Comparison of ENCODE assay signal across 18 cellular contexts in genomic region chr9:113805753-113806152, GRCh38.
A peak's percentile ranks its signal among the peaks of the same experiment; 100 is the strongest.
DNase-seq lines count a peak whose midpoint lies in the region; ATAC-seq and TF ChIP-seq lines count a peak whose summit lies in the region.
"Had no signal": no experiment of that assay in that cellular context is flagged by ENCODE, and none has a peak within 500 bp of the region (broad histone marks: within the 10 kb centered on the region; RNA-seq: fewer than 3 reads in every experiment).

No MANE protein-coding gene starts in this region.

- H3K9ac ChIP-seq in mesenchymal stem cell (ENCODE audit: low read length) = no peak overlapping the region
- no peak overlapping the region for H3K9ac ChIP-seq in PC-3 (ENCODE audit: low read length)
- H3K9ac ChIP-seq: BLaER1 had no signal

- H3K4me3 ChIP-seq in mesenchymal stem cell (ENCODE audit: insufficient read depth in 1 of 2, low read depth in 1 of 2, low read length in 2 of 2) (no peak overlapping the region), PC-3 (ENCODE audit: low read length) (no peak overlapping the region)
- H3K4me3 ChIP-seq: BLaER1, HAP-1 had no signal

- no peaks in the 10 kb centered on the region for H3K4me1 Mint-ChIP-seq in activated CD4-positive, alpha-beta T cell treated with anti-CD3 and anti-CD28 coated beads, Interleukin-2, amount 10 ng/mL, durations not matched to agents 24 days and 14 days
- H3K4me1 Mint-ChIP-seq in progenitor cell of endocrine pancreas (ENCODE audit: low read depth) = no peaks in the 10 kb centered on the region
- H3K4me1 Mint-ChIP-seq: CD4-positive, CD25-positive, alpha-beta regulatory T cell had no signal

- WGBS in mesenchymal stem cell = 98% methylated on average over 4 of the region's 6 CpGs

- H3K4me3 Mint-ChIP-seq in activated CD4-positive, alpha-beta T cell treated with anti-CD3 and anti-CD28 coated beads, Interleukin-2, amount 10 ng/mL, durations not matched to agents 24 days and 14 days = no peak overlapping the region
- no peak overlapping the region for H3K4me3 Mint-ChIP-seq in progenitor cell of endocrine pancreas (ENCODE audit: low read depth)
- H3K4me3 Mint-ChIP-seq: B cell; CD4-positive, CD25-positive, alpha-beta regulatory T cell; CD8-positive, alpha-beta T cell; HFFc6 had no signal

- no peak for ATAC-seq in PC-3
- ATAC-seq in HG03280 (IDR thresholded peaks at IDR 0.05; ENCODE audit: unreplicated experiment) = no peak
- ATAC-seq: CD8-positive, alpha-beta T cell had no signal

- no peak overlapping the region for H2AK5ac ChIP-seq in mesenchymal stem cell (ENCODE audit: low read length, severe bottlenecking)

- H3K4me1 ChIP-seq in mesenchymal stem cell (ENCODE audit: control insufficient read depth, insufficient read depth, low read depth, low read length) = peaks cover 2% of the 10 kb centered on the region
- H3K4me1 ChIP-seq in PC-3 (ENCODE audit: insufficient read depth, low read length) = 0 out of 2 replicates have a peak, but pooled peaks cover 5% of the 10 kb centered on the region
- H3K4me1 ChIP-seq: Caco-2, HAP-1 had no signal

- CTCF ChIA-PET in PC-3 (lab: Charles Lee) = no interaction called here

- peaks cover 0 to 7% of the 10 kb centered on the region in 2 experiments for H3K27me3 ChIP-seq in mesenchymal stem cell (ENCODE audit: control insufficient read depth in 1 of 2, insufficient read depth in 1 of 2, low read length in 2 of 2)
- no peaks in the 10 kb centered on the region for H3K27me3 ChIP-seq in PC-3 (ENCODE audit: low read length)
- H3K27me3 ChIP-seq: BLaER1 had no signal

- no peaks in the 10 kb centered on the region for H4K20me1 ChIP-seq in PC-3 (ENCODE audit: low read length)
- H4K20me1 ChIP-seq: BLaER1 had no signal

- no peak overlapping the region for H2BK12ac ChIP-seq in mesenchymal stem cell (ENCODE audit: low read length in 2 of 2)

- BruUV-seq in PC-3 (replicated peaks; lab: Mats Ljungman, UMichigan) = no TSS peak

- DNase-seq in activated CD4-positive, alpha-beta T cell treated with anti-CD3 and anti-CD28 coated beads, Interleukin-2, amount 10 ng/mL, durations not matched to agents 24 days and 14 days = peak; percentile 40
- no peak for DNase-seq in activated CD4-positive, alpha-beta T cell treated with anti-CD3 and anti-CD28 coated beads, Interleukin-2, amount 50 U/mL, for 1 hour
- DNase-seq in mesenchymal stem cell (no peak), progenitor cell of endocrine pancreas (ENCODE audit: low spot score, unreplicated experiment) (no peak), PC-3 (no peak)
- DNase-seq: Caco-2; CD4-positive, CD25-positive, alpha-beta regulatory T cell; DMS153; DND-41; GOT3; HFFc6 had no signal

- TF ChIP-seq CTCF in progenitor cell of endocrine pancreas (IDR thresholded peaks at IDR 0.05; ENCODE audit: unreplicated experiment) = no peak
- TF ChIP-seq CTCF in PC-3 (conservative IDR thresholded peaks at IDR 0.05; ENCODE audit: low read depth, low read length) = no peak

- H2BK15ac ChIP-seq in mesenchymal stem cell (ENCODE audit: low read depth, poor library complexity, severe bottlenecking) = no peak overlapping the region

- no peak overlapping the region for H4K8ac ChIP-seq in mesenchymal stem cell (ENCODE audit: low read length)

- H4K91ac ChIP-seq in mesenchymal stem cell (ENCODE audit: low read length) = no peak overlapping the region

- H3K14ac ChIP-seq in mesenchymal stem cell (ENCODE audit: low read length in 2 of 2) = no peak overlapping the region

- no peak overlapping the region for H2BK5ac ChIP-seq in mesenchymal stem cell (ENCODE audit: low read depth, low read length, poor library complexity, severe bottlenecking)

- H3K9me2 ChIP-seq in PC-3 (replicated peaks; ENCODE audit: low read length) = no peaks in the 10 kb centered on the region

- H2BK120ac ChIP-seq in mesenchymal stem cell (ENCODE audit: low read depth, low read length) = no peak overlapping the region

- no peak overlapping the region for H3K23ac ChIP-seq in mesenchymal stem cell (ENCODE audit: low read length in 2 of 2)

- H3K79me2 ChIP-seq in PC-3 (ENCODE audit: low read length) = no peaks in the 10 kb centered on the region

- no peaks in the 10 kb centered on the region for H3K9me3 ChIP-seq in mesenchymal stem cell (ENCODE audit: control insufficient read depth, low read length)
- H3K9me3 ChIP-seq in PC-3 (ENCODE audit: low read length) = no peaks in the 10 kb centered on the region
- H3K9me3 ChIP-seq: BLaER1, Caco-2, HAP-1 had no signal

- no peaks in the 10 kb centered on the region for H3K36me3 Mint-ChIP-seq in activated CD4-positive, alpha-beta T cell treated with anti-CD3 and anti-CD28 coated beads, Interleukin-2, amount 10 ng/mL, durations not matched to agents 24 days and 14 days (ENCODE audit: low read depth)
- no peaks in the 10 kb centered on the region for H3K36me3 Mint-ChIP-seq in progenitor cell of endocrine pancreas (ENCODE audit: insufficient read depth)
- H3K36me3 Mint-ChIP-seq: CD4-positive, CD25-positive, alpha-beta regulatory T cell; CD8-positive, alpha-beta T cell had no signal

- H3K79me1 ChIP-seq in mesenchymal stem cell (replicated peaks; ENCODE audit: low read length, poor library complexity, severe bottlenecking) = no peaks in the 10 kb centered on the region

- H3K4ac ChIP-seq in mesenchymal stem cell (ENCODE audit: low read depth in 1 of 2, low read length in 2 of 2) = no peak overlapping the region

- H3K27me3 Mint-ChIP-seq in activated CD4-positive, alpha-beta T cell treated with anti-CD3 and anti-CD28 coated beads, Interleukin-2, amount 10 ng/mL, durations not matched to agents 24 days and 14 days = peaks cover 10% of the 10 kb centered on the region
- H3K27me3 Mint-ChIP-seq in progenitor cell of endocrine pancreas = no peaks in the 10 kb centered on the region

- H3K36me3 ChIP-seq in mesenchymal stem cell (ENCODE audit: control insufficient read depth in 1 of 2, insufficient read depth in 2 of 2, low read depth in 1 of 2, low read length in 2 of 2) (no peaks in the 10 kb centered on the region), PC-3 (ENCODE audit: low read depth, low read length) (no peaks in the 10 kb centered on the region)
- H3K36me3 ChIP-seq: BLaER1, HAP-1 had no signal

- no peak overlapping the region for H3K18ac ChIP-seq in mesenchymal stem cell (ENCODE audit: low read depth in 1 of 2, low read length in 2 of 2)

- peak overlapping the region; percentile 29 for H2AFZ ChIP-seq in mesenchymal stem cell (ENCODE audit: low read depth, low read length)
- H2AFZ ChIP-seq in PC-3 (ENCODE audit: low read length) = no peak overlapping the region

- no peaks in the 10 kb centered on the region for H3K9me3 Mint-ChIP-seq in activated CD4-positive, alpha-beta T cell treated with anti-CD3 and anti-CD28 coated beads, Interleukin-2, amount 10 ng/mL, durations not matched to agents 24 days and 14 days
- no peaks in the 10 kb centered on the region for H3K9me3 Mint-ChIP-seq in progenitor cell of endocrine pancreas (ENCODE audit: low read depth)
- H3K9me3 Mint-ChIP-seq: CD4-positive, CD25-positive, alpha-beta regulatory T cell; CD8-positive, alpha-beta T cell; HFFc6 had no signal

- no peak overlapping the region for H3K27ac Mint-ChIP-seq in activated CD4-positive, alpha-beta T cell treated with anti-CD3 and anti-CD28 coated beads, Interleukin-2, amount 10 ng/mL, durations not matched to agents 24 days and 14 days
- peak overlapping the region; percentile 33 for H3K27ac Mint-ChIP-seq in progenitor cell of endocrine pancreas
- H3K27ac Mint-ChIP-seq: B cell; CD4-positive, CD25-positive, alpha-beta regulatory T cell; CD8-positive, alpha-beta T cell; HFFc6 had no signal

- intact Hi-C loops in activated CD4-positive, alpha-beta T cell treated with anti-CD3 and anti-CD28 coated beads, Interleukin-2, amount 10 ng/mL, durations not matched to agents 24 days and 14 days (cut with micrococcal nuclease) = loop anchor here (2.0 to 10.0 kb wide), 2 partner anchors 69 to 489 kb away; no protein-coding TSS in a partner anchor
- intact Hi-C loops in PC-3 (cut with micrococcal nuclease) = loop anchor here (5.0 kb wide), 1 partner anchor 72 kb away; the partner anchor contains the start of gene ZNF618

- POLR2A ChIA-PET in PC-3 (lab: Charles Lee; ENCODE audit: unreplicated experiment) = no interaction called here

- H3F3A ChIP-seq in PC-3 (ENCODE audit: low read length, unreplicated experiment) = no peaks in the 10 kb centered on the region

- H3K27ac ChIP-seq in mesenchymal stem cell (ENCODE audit: low read length, poor library complexity, severe bottlenecking) (no peak overlapping the region), PC-3 (ENCODE audit: low read length) (no peak overlapping the region)
- H3K27ac ChIP-seq: 22Rv1, BLaER1, C4-2B had no signal

- H3K4me2 ChIP-seq in mesenchymal stem cell (ENCODE audit: low read length, poor library complexity, severe bottlenecking) (no peak overlapping the region), PC-3 (ENCODE audit: low read length) (no peak overlapping the region)
- H3K4me2 ChIP-seq: BLaER1 had no signal
